In the genomic region with DNA sequence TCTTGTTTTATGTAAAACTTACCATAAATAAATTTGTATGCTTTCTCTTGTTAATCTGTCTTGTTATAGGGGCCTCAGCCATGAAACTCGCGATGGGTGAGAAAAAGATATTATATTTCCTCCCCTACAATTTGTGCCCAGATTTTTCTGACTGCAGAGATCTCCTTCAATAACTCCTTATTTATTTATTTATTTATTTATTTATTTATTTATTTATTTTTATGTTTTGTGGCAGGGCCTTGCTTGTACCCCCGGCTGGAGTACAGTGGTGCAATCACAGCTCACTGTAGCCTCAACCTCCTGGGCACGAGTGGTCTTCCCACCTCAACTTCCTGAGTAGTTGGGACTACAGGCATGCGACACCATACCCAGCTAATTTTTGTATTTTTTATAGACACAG, we compare ENCODE assay signal across 1 cellular context.
A peak's percentile ranks its signal among the peaks of the same experiment; 100 is the strongest.
TF ChIP-seq lines count a peak whose summit lies in the region.

No MANE protein-coding gene starts in this region.

TF ChIP-seq in HEK293, 187 proteins besides CTCF, POLR2A, EP300 and RAD21 (continued from another document and continues in another):
- no peak for TF ChIP-seq ZNF280C (tag by site-specific recombination; IDR thresholded peaks at IDR 0.05)
- TF ChIP-seq ZNF530 (tag by site-specific recombination; IDR thresholded peaks at IDR 0.05; ENCODE audit: low read depth): no peak
- no peak for TF ChIP-seq ZNF792 (tag by site-specific recombination; IDR thresholded peaks at IDR 0.05)
- no peak for TF ChIP-seq ZNF221 (tag by site-specific recombination; IDR thresholded peaks at IDR 0.05; ENCODE audit: borderline replicate concordance)
- no peak for TF ChIP-seq ZNF146 (tag by site-specific recombination; IDR thresholded peaks at IDR 0.05)
- TF ChIP-seq ZNF133 (tag by site-specific recombination; IDR thresholded peaks at IDR 0.05): no peak
- no peak for TF ChIP-seq ZNF571 (tag by site-specific recombination; IDR thresholded peaks at IDR 0.05)
- no peak for TF ChIP-seq PBX3 (CRISPR knock-in tag; IDR thresholded peaks at IDR 0.05)
- no peak for TF ChIP-seq ZNF830 (tag by site-specific recombination; IDR thresholded peaks at IDR 0.05; ENCODE audit: low read depth)
- TF ChIP-seq ZSCAN18 (tag by site-specific recombination; IDR thresholded peaks at IDR 0.05): no peak
- TF ChIP-seq ZBTB26 (tag by site-specific recombination; optimal IDR thresholded peaks at IDR 0.05): no peak
- no peak for TF ChIP-seq ZNF350 (tag by site-specific recombination; IDR thresholded peaks at IDR 0.05)
- TF ChIP-seq ZNF24 (tag by site-specific recombination; IDR thresholded peaks at IDR 0.05): no peak
- no peak for TF ChIP-seq ZNF148 (tag by site-specific recombination; IDR thresholded peaks at IDR 0.05; ENCODE audit: borderline replicate concordance)
- TF ChIP-seq ZNF266 (tag by site-specific recombination; IDR thresholded peaks at IDR 0.05; ENCODE audit: low read depth): 0 out of 2 replicates have a peak, but pooled peaks have one; percentile 63
- no peak for TF ChIP-seq ZNF248 (tag by site-specific recombination; IDR thresholded peaks at IDR 0.05)
- TF ChIP-seq KLF16 (tag by site-specific recombination; IDR thresholded peaks at IDR 0.05): no peak
- no peak for TF ChIP-seq ZNF302 (tag by site-specific recombination; IDR thresholded peaks at IDR 0.05; ENCODE audit: low read depth)
- TF ChIP-seq, protein P1, sequence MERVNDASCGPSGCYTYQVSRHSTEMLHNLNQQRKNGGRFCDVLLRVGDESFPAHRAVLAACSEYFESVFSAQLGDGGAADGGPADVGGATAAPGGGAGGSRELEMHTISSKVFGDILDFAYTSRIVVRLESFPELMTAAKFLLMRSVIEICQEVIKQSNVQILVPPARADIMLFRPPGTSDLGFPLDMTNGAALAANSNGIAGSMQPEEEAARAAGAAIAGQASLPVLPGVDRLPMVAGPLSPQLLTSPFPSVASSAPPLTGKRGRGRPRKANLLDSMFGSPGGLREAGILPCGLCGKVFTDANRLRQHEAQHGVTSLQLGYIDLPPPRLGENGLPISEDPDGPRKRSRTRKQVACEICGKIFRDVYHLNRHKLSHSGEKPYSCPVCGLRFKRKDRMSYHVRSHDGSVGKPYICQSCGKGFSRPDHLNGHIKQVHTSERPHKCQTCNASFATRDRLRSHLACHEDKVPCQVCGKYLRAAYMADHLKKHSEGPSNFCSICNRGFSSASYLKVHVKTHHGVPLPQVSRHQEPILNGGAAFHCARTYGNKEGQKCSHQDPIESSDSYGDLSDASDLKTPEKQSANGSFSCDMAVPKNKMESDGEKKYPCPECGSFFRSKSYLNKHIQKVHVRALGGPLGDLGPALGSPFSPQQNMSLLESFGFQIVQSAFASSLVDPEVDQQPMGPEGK (tag by site-specific recombination; IDR thresholded peaks at IDR 0.05): no peak
- TF ChIP-seq FEZF1 (tag by site-specific recombination; IDR thresholded peaks at IDR 0.05): no peak
- peak; percentile 91 for TF ChIP-seq ZNF518A (tag by site-specific recombination; conservative IDR thresholded peaks at IDR 0.05; ENCODE audit: low read depth)
- no peak for TF ChIP-seq ZNF366 (tag by site-specific recombination; conservative IDR thresholded peaks at IDR 0.05)
- no peak for TF ChIP-seq ZNF658 (tag by site-specific recombination; IDR thresholded peaks at IDR 0.05)
- no peak for TF ChIP-seq ZBTB6 (tag by site-specific recombination; IDR thresholded peaks at IDR 0.05)
- no peak for TF ChIP-seq TRIM28 (IDR thresholded peaks at IDR 0.05; ENCODE audit: borderline replicate concordance, low read length)
- TF ChIP-seq HOXC10 (CRISPR knock-in tag; IDR thresholded peaks at IDR 0.05): no peak
- TF ChIP-seq ZNF544 (tag by site-specific recombination; IDR thresholded peaks at IDR 0.05): no peak
- TF ChIP-seq ZNF16 (tag by site-specific recombination; IDR thresholded peaks at IDR 0.05; ENCODE audit: low read depth): no peak
- TF ChIP-seq MEIS1 (CRISPR knock-in tag; IDR thresholded peaks at IDR 0.05; ENCODE audit: borderline replicate concordance): no peak
- TF ChIP-seq ZNF660 (tag by site-specific recombination; IDR thresholded peaks at IDR 0.05): no peak
- TF ChIP-seq KLF1 (tag by site-specific recombination; IDR thresholded peaks at IDR 0.05): no peak
- TF ChIP-seq ZNF555 (tag by site-specific recombination; conservative IDR thresholded peaks at IDR 0.05): peak; percentile 80
- no peak for TF ChIP-seq INSM2 (tag by site-specific recombination; IDR thresholded peaks at IDR 0.05)
- TF ChIP-seq ZNF335 (tag by site-specific recombination; conservative IDR thresholded peaks at IDR 0.05): no peak
- TF ChIP-seq BCL6B (tag by site-specific recombination; IDR thresholded peaks at IDR 0.05): no peak
- no peak for TF ChIP-seq SP2 (tag by site-specific recombination; IDR thresholded peaks at IDR 0.05)
